In genomic region chr12:111993290-111994150, GRCh38 we compare ENCODE assay signal across 11 cellular contexts. TPM values are rescaled to one million over a fixed set of nuclear protein-coding genes. Genes with fewer than 3 reads are reported as not detected.
A peak's percentile ranks its signal among the peaks of the same experiment; 100 is the strongest.
DNase-seq lines count a peak whose midpoint lies in the region; ATAC-seq and TF ChIP-seq lines count a peak whose summit lies in the region.
"Had no signal": no experiment of that assay in that cellular context is flagged by ENCODE, and none has a peak within 500 bp of the region (broad histone marks: within the 10 kb centered on the region; RNA-seq: fewer than 3 reads in every experiment).

No MANE protein-coding gene starts in this region.

- H3K27me3 ChIP-seq in spleen (replicated peaks in 1 of 7) (no peaks in the 10 kb centered on the region), body of pancreas (no peaks in the 10 kb centered on the region), heart left ventricle (no peaks in the 10 kb centered on the region)
- H3K27me3 ChIP-seq: ascending aorta had no signal

- peak overlapping the region in 5 of 8 donors; percentile 6 to 62 (median 27) for H3K4me3 ChIP-seq in spleen
- H3K4me3 ChIP-seq in body of pancreas: no peak overlapping the region
- H3K4me3 ChIP-seq in heart left ventricle: peak overlapping the region in 1 of 12 donors; percentile 44
- H3K4me3 ChIP-seq: A549, ascending aorta, GM23338 had no signal

- DNase-seq in activated CD4-positive, alpha-beta T cell treated with anti-CD3 and anti-CD28 coated beads for 36 hours: peak; percentile 40
- DNase-seq in activated CD4-positive, alpha-beta T cell treated with anti-CD3 and anti-CD28 coated beads for 48 hours: no peak
- peak; percentile 49 for DNase-seq in activated CD8-positive, alpha-beta T cell treated with anti-CD3 and anti-CD28 coated beads for 36 hours
- no peak for DNase-seq in spleen
- DNase-seq in body of pancreas: no peak
- no peak for DNase-seq in heart left ventricle

- TF ChIP-seq POLR2A in spleen (IDR thresholded peaks at IDR 0.05) (no peak), body of pancreas (IDR thresholded peaks at IDR 0.05) (no peak), heart left ventricle (IDR thresholded peaks at IDR 0.05) (no peak)

- no peaks in the 10 kb centered on the region for H3K27me3 Mint-ChIP-seq in activated CD4-positive, alpha-beta T cell treated with anti-CD3 and anti-CD28 coated beads for 36 hours
- no peaks in the 10 kb centered on the region for H3K27me3 Mint-ChIP-seq in activated CD8-positive, alpha-beta T cell treated with anti-CD3 and anti-CD28 coated beads for 36 hours

- H3K4me1 ChIP-seq in spleen (peaks cover 15 to 66% (median 48%) of the 10 kb centered on the region in 6 donors), body of pancreas (no peaks in the 10 kb centered on the region), heart left ventricle (peaks cover 0 to 51% (median 16%) of the 10 kb centered on the region in 12 donors)
- H3K4me1 ChIP-seq: A549 had no signal

- intact Hi-C loops in activated CD4-positive, alpha-beta T cell treated with anti-CD3 and anti-CD28 coated beads for 36 hours (cut with DNase I, micrococcal nuclease): loop anchor here (1.0 to 5.0 kb wide), 4 partner anchors 8 to 46 kb away; partner anchors contain the start of genes ERP29 (in 2 of the 2) and TMEM116 (in 2 of the 2)
- intact Hi-C loops in activated CD8-positive, alpha-beta T cell treated with anti-CD3 and anti-CD28 coated beads for 36 hours (cut with micrococcal nuclease): no loop called here
- intact Hi-C loops in spleen (cut with DNase I; ENCODE audit: low total_unique reads) (no loop called here), body of pancreas (cut with DNase I) (no loop called here), heart left ventricle (cut with DNase I) (loop anchor here in 1 of 10 donors (5.0 kb wide), 1 partner anchor 41 kb away; no protein-coding TSS in a partner anchor)

- ATAC-seq in activated CD4-positive, alpha-beta T cell treated with anti-CD3 and anti-CD28 coated beads for 36 hours: peak; percentile 75
- ATAC-seq in HG03135 (IDR thresholded peaks at IDR 0.05; ENCODE audit: unreplicated experiment) (peak; percentile 67), body of pancreas (no peak), heart left ventricle (no peak), GM18858 (IDR thresholded peaks at IDR 0.05; ENCODE audit: unreplicated experiment) (no peak)
- ATAC-seq in activated CD8-positive, alpha-beta T cell treated with anti-CD3 and anti-CD28 coated beads for 36 hours: peak; percentile 78
- ATAC-seq: A549, GM23338 had no signal

- H3K4me3 Mint-ChIP-seq in activated CD4-positive, alpha-beta T cell treated with anti-CD3 and anti-CD28 coated beads for 36 hours: peak overlapping the region; percentile 68
- peak overlapping the region; percentile 75 for H3K4me3 Mint-ChIP-seq in activated CD8-positive, alpha-beta T cell treated with anti-CD3 and anti-CD28 coated beads for 36 hours
- H3K4me3 Mint-ChIP-seq: GM23338 had no signal

- no peak for TF ChIP-seq CTCF in activated CD8-positive, alpha-beta T cell treated with anti-CD3 and anti-CD28 coated beads for 36 hours (IDR thresholded peaks at IDR 0.05)
- TF ChIP-seq CTCF in spleen (IDR thresholded peaks at IDR 0.05 in 8 of 11, conservative IDR thresholded peaks at IDR 0.05 in 3 of 11) (no peak), body of pancreas (IDR thresholded peaks at IDR 0.05) (no peak), heart left ventricle (IDR thresholded peaks at IDR 0.05) (no peak)

- H3K9me3 ChIP-seq in spleen (no peaks in the 10 kb centered on the region), body of pancreas (no peaks in the 10 kb centered on the region), heart left ventricle (no peaks in the 10 kb centered on the region)
- H3K9me3 ChIP-seq: A549, ascending aorta had no signal

- POLR2A ChIA-PET in activated CD4-positive, alpha-beta T cell treated with anti-CD3 and anti-CD28 coated beads for 36 hours (lab: Charles Lee): interaction anchor here (2.2 kb wide), 1 partner anchor 21 kb away, joined by 10 read pairs; no protein-coding TSS in a partner anchor
- POLR2A ChIA-PET in activated CD8-positive, alpha-beta T cell treated with anti-CD3 and anti-CD28 coated beads for 36 hours (lab: Charles Lee): interaction anchor here (1.0 to 3.5 kb wide), 4 partner anchors 9 to 43 kb away, joined by 3 to 27 read pairs (median 4); partner anchors contain the start of genes ERP29 and TMEM116

- H3K27ac ChIP-seq in spleen (peak overlapping the region in 7 of 8 donors; percentile 32 to 80 (median 60)), body of pancreas (no peak overlapping the region), heart left ventricle (peak overlapping the region in 1 of 12 donors; percentile 73)
- H3K27ac ChIP-seq: A549, ascending aorta had no signal

- peaks cover 6% of the 10 kb centered on the region for H3K36me3 Mint-ChIP-seq in activated CD4-positive, alpha-beta T cell treated with anti-CD3 and anti-CD28 coated beads for 36 hours (ENCODE audit: low read depth)
- peaks cover 4% of the 10 kb centered on the region for H3K36me3 Mint-ChIP-seq in activated CD8-positive, alpha-beta T cell treated with anti-CD3 and anti-CD28 coated beads for 36 hours (ENCODE audit: low read depth)

- H3K9me3 Mint-ChIP-seq in activated CD4-positive, alpha-beta T cell treated with anti-CD3 and anti-CD28 coated beads for 36 hours (ENCODE audit: low read depth): no peaks in the 10 kb centered on the region
- no peaks in the 10 kb centered on the region for H3K9me3 Mint-ChIP-seq in activated CD8-positive, alpha-beta T cell treated with anti-CD3 and anti-CD28 coated beads for 36 hours
- H3K9me3 Mint-ChIP-seq: GM23338 had no signal

- H3K27ac Mint-ChIP-seq in activated CD4-positive, alpha-beta T cell treated with anti-CD3 and anti-CD28 coated beads for 36 hours: peak overlapping the region; percentile 52
- peak overlapping the region; percentile 79 for H3K27ac Mint-ChIP-seq in activated CD8-positive, alpha-beta T cell treated with anti-CD3 and anti-CD28 coated beads for 36 hours

- CTCF ChIA-PET in activated CD4-positive, alpha-beta T cell treated with anti-CD3 and anti-CD28 coated beads for 36 hours (lab: Charles Lee): interaction anchor here (0.6 to 1.7 kb wide), 8 partner anchors 8 to 743 kb away, joined by 3 to 10 read pairs (median 4); no protein-coding TSS in a partner anchor
- CTCF ChIA-PET in activated CD8-positive, alpha-beta T cell treated with anti-CD3 and anti-CD28 coated beads for 36 hours (lab: Charles Lee): interaction anchor here (1.1 to 2.0 kb wide), 5 partner anchors 8 to 48 kb away, joined by 3 to 6 read pairs (median 4); no protein-coding TSS in a partner anchor

- peaks cover 68% of the 10 kb centered on the region for H3K4me1 Mint-ChIP-seq in activated CD4-positive, alpha-beta T cell treated with anti-CD3 and anti-CD28 coated beads for 36 hours
- H3K4me1 Mint-ChIP-seq in activated CD8-positive, alpha-beta T cell treated with anti-CD3 and anti-CD28 coated beads for 36 hours (ENCODE audit: low read depth): peaks cover 63% of the 10 kb centered on the region

- peaks cover 0 to 8% (median 0%) of the 10 kb centered on the region in 6 donors for H3K36me3 ChIP-seq in spleen
- H3K36me3 ChIP-seq in body of pancreas (replicated peaks in 1 of 2; ENCODE audit: insufficient read depth in 1 of 2, low read depth in 2 of 2): no peaks in the 10 kb centered on the region
- H3K36me3 ChIP-seq in heart left ventricle: peaks cover 0 to 22% (median 0%) of the 10 kb centered on the region in 9 donors

- 47 to 73% (median 55%) methylated on average over 2 of the region's 2 CpGs for WGBS in spleen, 5 donors
- WGBS in body of pancreas, 2 donors: 73 to 74% methylated on average over 2 of the region's 2 CpGs
- 74 to 83% (median 77%) methylated on average over 2 of the region's 2 CpGs for WGBS in heart left ventricle, 4 donors

RNA-seq across cellular contexts. Expression of gene TMEM116, which starts 19.4 kb away (rescaled TPM):
- 10 to 100 TPM; 11.2 to 12.5 TPM for total RNA-seq in activated CD4-positive, alpha-beta T cell treated with anti-CD3 and anti-CD28 coated beads for 36 hours
- total RNA-seq in activated CD8-positive, alpha-beta T cell treated with anti-CD3 and anti-CD28 coated beads for 36 hours: 10 to 100 TPM; 13.8 to 16.3 TPM
- total RNA-seq in spleen (10 to 100 TPM in 5 of 7 donors, 1 to 10 TPM in 2; 7.5 to 15.2 (median 11.4) TPM), body of pancreas (1 to 10 TPM; 4.6 to 8.0 TPM), heart left ventricle (10 to 100 TPM; 25.7 to 63.6 (median 44.3) TPM)
- polyA plus RNA-seq in spleen (1 to 10 TPM; 5.4 to 6.2 (median 6.2) TPM), heart left ventricle (10 to 100 TPM; 19.6 to 26.3 TPM)

RNA-seq across cellular contexts. Expression of gene ERP29, which starts 19.7 kb away (rescaled TPM):
- total RNA-seq in activated CD4-positive, alpha-beta T cell treated with anti-CD3 and anti-CD28 coated beads for 36 hours: 10 to 100 TPM; 79.7 to 87.3 TPM
- total RNA-seq in activated CD8-positive, alpha-beta T cell treated with anti-CD3 and anti-CD28 coated beads for 36 hours: 10 to 100 TPM; 82.9 to 83.7 TPM
- total RNA-seq in spleen (100 to 1,000 TPM in 2 of 7 donors, 10 to 100 TPM in 5; 64.4 to 114 (median 82.7) TPM), body of pancreas (10 to 100 TPM; 42.5 to 50.8 TPM), heart left ventricle (10 to 100 TPM; 22.5 to 92.5 (median 55.9) TPM)
- polyA plus RNA-seq in spleen (100 to 1,000 TPM; 142 to 196 (median 163) TPM), heart left ventricle (10 to 100 TPM; 43.3 to 58.1 TPM)

Comparison
In these comparisons a context has a peak if more than half of its experiments do, and no peak if none do; other contexts are left out.
1. DNase-seq: peak in activated CD4-positive, alpha-beta T cell treated with anti-CD3 and anti-CD28 coated beads for 36 hours (single experiment) and activated CD8-positive, alpha-beta T cell treated with anti-CD3 and anti-CD28 coated beads for 36 hours (single experiment); none in activated CD4-positive, alpha-beta T cell treated with anti-CD3 and anti-CD28 coated beads for 48 hours (single experiment), spleen (single experiment), body of pancreas (0 of 4) and heart left ventricle (0 of 5).
2. ATAC-seq: peak in activated CD4-positive, alpha-beta T cell treated with anti-CD3 and anti-CD28 coated beads for 36 hours (single experiment), HG03135 (single experiment) and activated CD8-positive, alpha-beta T cell treated with anti-CD3 and anti-CD28 coated beads for 36 hours (single experiment); none in body of pancreas (single experiment), heart left ventricle (0 of 4) and GM18858 (single experiment).
3. H3K27ac ChIP-seq: peak in spleen (7 of 8); none in body of pancreas (0 of 4).
4. H3K4me3 ChIP-seq: peak in spleen (5 of 8); none in body of pancreas (0 of 2).
5. intact Hi-C loops: an anchor here in activated CD4-positive, alpha-beta T cell treated with anti-CD3 and anti-CD28 coated beads for 36 hours (1.0 to 5.0 kb wide); none called in activated CD8-positive, alpha-beta T cell treated with anti-CD3 and anti-CD28 coated beads for 36 hours, spleen and body of pancreas.